Comparison of ENCODE assay signal across 8 cellular contexts in the genomic region with DNA sequence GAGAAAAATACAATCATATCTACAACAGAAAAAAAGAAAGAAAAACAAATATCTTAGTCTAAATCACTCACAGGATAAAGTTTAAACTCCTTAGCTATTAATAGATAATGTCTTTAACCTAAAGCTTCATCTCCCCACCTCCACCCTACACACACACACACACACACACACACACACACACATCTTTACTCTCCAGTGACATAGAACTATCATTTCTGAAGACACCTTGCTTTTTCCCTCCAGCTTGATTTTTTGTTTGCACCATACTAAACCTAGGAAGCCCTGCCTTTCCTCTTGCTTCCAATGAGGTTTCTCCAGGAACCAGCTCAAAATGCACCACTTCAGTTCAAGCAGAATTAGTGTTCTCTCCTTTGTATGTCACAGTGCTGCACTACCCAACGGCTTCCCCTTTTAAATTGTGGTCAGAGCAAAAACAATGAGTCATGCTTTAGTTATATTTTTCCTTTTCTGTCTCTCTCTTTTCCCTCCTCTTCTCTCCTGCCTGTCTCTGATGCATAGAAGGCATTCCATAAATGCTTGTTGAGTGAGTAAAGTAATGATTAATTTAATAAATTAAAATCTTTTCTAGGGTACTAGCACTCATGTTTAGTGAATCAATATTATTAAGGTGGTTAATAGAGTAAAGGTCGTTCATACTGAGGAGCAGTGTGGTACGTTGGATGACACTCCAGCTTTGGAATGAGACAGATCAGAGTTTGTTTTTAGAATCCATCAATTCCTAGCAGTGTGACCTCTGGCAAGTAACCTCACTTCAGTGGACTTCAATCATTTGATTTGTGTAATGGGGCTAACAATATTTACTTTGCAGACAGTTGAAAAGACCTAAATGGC. TPM values are rescaled to one million over a fixed set of nuclear protein-coding genes. Genes with fewer than 3 reads are reported as not detected.
DNase-seq lines count a peak whose midpoint lies in the region; ATAC-seq and TF ChIP-seq lines count a peak whose summit lies in the region.

No MANE protein-coding gene starts in this region.

- H3K9me3 ChIP-seq in sigmoid colon (no peaks in the 10 kb centered on the region), testis (no peaks in the 10 kb centered on the region)

- WGBS in sigmoid colon, 2 donors: 18 to 21% methylated on average over 3 of the region's 3 CpGs
- WGBS in testis, 2 donors: 29 to 45% methylated on average over 3 of the region's 3 CpGs

- H3K4me3 ChIP-seq in kidney epithelial cell (ENCODE audit: low read depth, low read length) (no peak overlapping the region), sigmoid colon (no peak overlapping the region), testis (no peak overlapping the region)

- TF ChIP-seq POLR2A in sigmoid colon (IDR thresholded peaks at IDR 0.05) (no peak), testis (IDR thresholded peaks at IDR 0.05) (no peak)

- intact Hi-C loops in sigmoid colon (cut with DNase I) (no loop called here), testis (cut with DNase I; ENCODE audit: low total_unique reads) (no loop called here)

- TF ChIP-seq CTCF in kidney epithelial cell (IDR thresholded peaks at IDR 0.05; ENCODE audit: insufficient read depth, low read length, poor library complexity, severe bottlenecking) (no peak), sigmoid colon (IDR thresholded peaks at IDR 0.05) (no peak), testis (IDR thresholded peaks at IDR 0.05) (no peak)

- DNase-seq in SKM-1 treated with dmso at 0.1 percent for 144 hours (lab: John Stamatoyannopoulos, UW; ENCODE audit: unreplicated experiment): peak; percentile 50
- DNase-seq in kidney epithelial cell (ENCODE audit: low read depth): peak; percentile 71
- no peak for DNase-seq in sigmoid colon
- no peak for DNase-seq in testis
- DNase-seq in GOT3 (lab: John Stamatoyannopoulos, UW): no peak
- no peak for DNase-seq in effector CD4-positive, alpha-beta T cell

- H3K36me3 ChIP-seq in kidney epithelial cell (ENCODE audit: control insufficient read depth, insufficient read depth, low read length) (no peaks in the 10 kb centered on the region), sigmoid colon (no peaks in the 10 kb centered on the region), testis (ENCODE audit: low read depth, missing control alignments) (no peaks in the 10 kb centered on the region)

- ATAC-seq in GM18519 (IDR thresholded peaks at IDR 0.05; ENCODE audit: low FRiP score, unreplicated experiment) (peak; percentile 52), HG03039 (IDR thresholded peaks at IDR 0.05; ENCODE audit: unreplicated experiment) (peak; percentile 46)

- H3K4me1 ChIP-seq in sigmoid colon (no peaks in the 10 kb centered on the region), testis (no peaks in the 10 kb centered on the region)

- no peak for TF ChIP-seq EP300 in sigmoid colon (IDR thresholded peaks at IDR 0.05)

- H3K27me3 ChIP-seq in kidney epithelial cell (ENCODE audit: control insufficient read depth, insufficient read depth, low read length): no peaks in the 10 kb centered on the region
- no peaks in the 10 kb centered on the region for H3K27me3 ChIP-seq in sigmoid colon
- no peaks in the 10 kb centered on the region for H3K27me3 ChIP-seq in testis

- H3K27ac ChIP-seq in sigmoid colon: peak overlapping the region in 1 of 4 donors; percentile 40
- H3K27ac ChIP-seq in testis: no peak overlapping the region

RNA-seq across cellular contexts. Expression of gene RTL3, which starts 5.9 kb away (rescaled TPM):
- total RNA-seq in kidney epithelial cell (not detected in 2 replicates), sigmoid colon (1 to 10 TPM in 3 of 4 donors, under 1 TPM in 1; 0.95 to 2.8 (median 1.4) TPM), testis (not detected)
- polyA plus RNA-seq in sigmoid colon (under 1 TPM in 2 of 3 donors, not detected in 1; under 0.01 to 0.09 TPM), testis (ENCODE audit: insufficient read depth, low read depth, low replicate concordance) (0.49 TPM)

Comparison
In these comparisons a context has a peak if more than half of its experiments do, and no peak if none do; other contexts are left out.
1. DNase-seq: peak in SKM-1 treated with dmso at 0.1 percent for 144 hours (single experiment) and kidney epithelial cell (single experiment); none in sigmoid colon (single experiment), testis (single experiment), GOT3 (single experiment) and effector CD4-positive, alpha-beta T cell (single experiment).